8 cellular contexts compared by ENCODE assay signal in genomic region chr2:11778923-11779757, GRCh38. TPM values are rescaled to one million over a fixed set of nuclear protein-coding genes. Genes with fewer than 3 reads are reported as not detected.
DNase-seq lines count a peak whose midpoint lies in the region; FAIRE-seq and TF ChIP-seq lines count a peak whose summit lies in the region.

No MANE protein-coding gene starts in this region.

- H3K4me3 Mint-ChIP-seq in neural crest cell, result peak overlapping the region; percentile 24

- TF ChIP-seq EP300 in stomach (IDR thresholded peaks at IDR 0.05), result no peak

- no peaks in the 10 kb centered on the region for H3K9me3 ChIP-seq in fibroblast of lung (ENCODE audit: control insufficient read depth, insufficient read depth, low read depth, low read length)
- no peaks in the 10 kb centered on the region for H3K9me3 ChIP-seq in stomach

- H3K4me1 ChIP-seq in fibroblast of lung (ENCODE audit: control insufficient read depth, extremely low read depth, insufficient read depth, low read length), result peaks cover 5% of the 10 kb centered on the region
- peaks cover 8 to 38% (median 20%) of the 10 kb centered on the region in 4 donors for H3K4me1 ChIP-seq in stomach

- H3K9me3 Mint-ChIP-seq in neural crest cell, result no peaks in the 10 kb centered on the region

- DNase-seq in D721Med (ENCODE audit: insufficient read length, low spot score), result peak; percentile 58
- peak; percentile 86 for DNase-seq in GM20000 (ENCODE audit: low spot score)
- peak; percentile 83 for DNase-seq in HPDE6-E6E7 (ENCODE audit: extremely low spot score)
- peak; percentile 88 for DNase-seq in OCI-M1 (lab: John Stamatoyannopoulos, UW)
- DNase-seq in activated T-cell treated with anti-CD3 and anti-CD28 coated beads, Interleukin-2, amount 50 U/mL, for 48 hours, result peak; percentile 91
- peak; percentile 43 to 68 for DNase-seq in fibroblast of lung (ENCODE audit: low read depth in 2 of 2)
- peak; percentile 83 for DNase-seq in neural crest cell (ENCODE audit: low read depth, low spot score)
- DNase-seq in stomach, result peak; percentile 80

- no peak for FAIRE-seq in D721Med (lab: Jason Lieb, UNC)

- H3K4me3 ChIP-seq in fibroblast of lung (replicated peaks in 1 of 4; ENCODE audit: control extremely low read depth in 1 of 4, insufficient read depth in 1 of 4, low read depth in 3 of 4, low read length in 4 of 4) (no peak overlapping the region), stomach (peak overlapping the region in 2 of 4 donors; percentile 17 to 18)

- peak overlapping the region; percentile 48 for H3K4me2 ChIP-seq in fibroblast of lung (ENCODE audit: extremely low read depth, insufficient read depth, low read length)

- no peaks in the 10 kb centered on the region for H3K27me3 Mint-ChIP-seq in neural crest cell (ENCODE audit: low read depth)

- H3K27ac ChIP-seq in fibroblast of lung (ENCODE audit: insufficient read depth, low read length) (no peak overlapping the region), stomach (no peak overlapping the region)

- intact Hi-C loops in stomach (cut with DNase I; ENCODE audit: low total_unique reads), result loop anchor here (5.0 kb wide), 1 partner anchor 87 kb away; no protein-coding TSS in a partner anchor

- H2AFZ ChIP-seq in fibroblast of lung (ENCODE audit: low read length), result no peak overlapping the region

- no peak for TF ChIP-seq POLR2A in stomach (IDR thresholded peaks at IDR 0.05)

- peaks cover 14% of the 10 kb centered on the region for H3K36me3 Mint-ChIP-seq in neural crest cell (ENCODE audit: low read depth)

- peaks cover 30% of the 10 kb centered on the region for H3K36me3 ChIP-seq in fibroblast of lung (ENCODE audit: control insufficient read depth, insufficient read depth, low read length)
- H3K36me3 ChIP-seq in stomach, result peaks cover 17 to 76% (median 60%) of the 10 kb centered on the region in 4 donors

- TF ChIP-seq CTCF in D721Med (IDR thresholded peaks at IDR 0.05; ENCODE audit: insufficient read depth, missing control alignments), result peak; percentile 75
- peak; percentile 81 for TF ChIP-seq CTCF in GM20000 (IDR thresholded peaks at IDR 0.05; ENCODE audit: extremely low read depth, missing control alignments)
- peak; percentile 81 to 89 for TF ChIP-seq CTCF in fibroblast of lung (conservative IDR thresholded peaks at IDR 0.05 in 1 of 2, IDR thresholded peaks at IDR 0.05 in 1 of 2; ENCODE audit: low read depth in 1 of 2, low read length in 2 of 2)
- peak; percentile 97 for TF ChIP-seq CTCF in neural crest cell (conservative IDR thresholded peaks at IDR 0.05)
- peak in 6 of 7 experiments; percentile 73 to 99 (median 96) for TF ChIP-seq CTCF in stomach (IDR thresholded peaks at IDR 0.05)

- H3K27ac Mint-ChIP-seq in neural crest cell (ENCODE audit: unreplicated experiment), result no peak overlapping the region

- peaks cover 14% of the 10 kb centered on the region for H3K4me1 Mint-ChIP-seq in neural crest cell

- H3K27me3 ChIP-seq in fibroblast of lung (ENCODE audit: control insufficient read depth, insufficient read depth, low read length) (no peaks in the 10 kb centered on the region), stomach (no peaks in the 10 kb centered on the region)

- peaks cover 10% of the 10 kb centered on the region for H3K79me2 ChIP-seq in fibroblast of lung (ENCODE audit: control insufficient read depth, insufficient read depth, low read length)

- no peak overlapping the region for H3K9ac ChIP-seq in fibroblast of lung (ENCODE audit: insufficient read depth, low read length)

- H4K20me1 ChIP-seq in fibroblast of lung (ENCODE audit: control insufficient read depth, extremely low read depth, insufficient read depth, low read length), result no peaks in the 10 kb centered on the region

- WGBS in stomach, 5 donors, result 22 to 26% (median 26%) methylated on average over 23 of the region's 23 CpGs

RNA-seq across cellular contexts. Expression of gene LPIN1, which starts 32.7 kb away (rescaled TPM):
- 149 and 205 TPM in 2 replicates for total RNA-seq in fibroblast of lung
- polyA plus RNA-seq in fibroblast of lung, result 87.8 and 97.4 TPM in 2 replicates
- 48.3 and 50.4 TPM in 2 replicates for polyA plus RNA-seq in fibroblast of lung (2012)
- 35.1 and 63.6 TPM in 2 replicates for polyA minus RNA-seq in fibroblast of lung (ENCODE audit: low replicate concordance)
- total RNA-seq in neural crest cell, result 42.3 and 43.9 TPM in 2 replicates
- 100 to 1,000 TPM in 1 of 5 donors, 10 to 100 TPM in 4; 11.0 to 152 (median 25.0) TPM for total RNA-seq in stomach
- 10 to 100 TPM in 2 of 3 donors, 1 to 10 TPM in 1; 7.3 to 19.3 (median 15.1) TPM for polyA plus RNA-seq in stomach
